16 cellular contexts compared by ENCODE assay signal in genomic region chr1:43352351-43352705, GRCh38. TPM values are rescaled to one million over a fixed set of nuclear protein-coding genes. Genes with fewer than 3 reads are reported as not detected.
"Had no signal": no experiment of that assay in that cellular context is flagged by ENCODE, and none has a peak within 500 bp of the region (broad histone marks: within the 10 kb centered on the region; RNA-seq: fewer than 3 reads in every experiment).

No MANE protein-coding gene starts in this region.

- H3K27me3 ChIP-seq: cardiac muscle cell, colonic mucosa, gastrocnemius medialis, spleen had no signal

- H3K27ac Mint-ChIP-seq: activated CD4-positive, alpha-beta T cell treated with anti-CD3 and anti-CD28 coated beads for 36 hours; activated naive CD4-positive, alpha-beta T cell treated with anti-CD3 and anti-CD28 coated beads, Interleukin-2, amount 10 ng/mL, durations not matched to agents 7 days and 5 days; activated T-helper 2 cell treated with anti-CD3 and anti-CD28 coated beads, Interferon-gamma antibody, Interleukin-2, Interleukin-4, amounts not matched to agents 10 μg/mL and 5 μg/mL and 100 μg/mL, durations not matched to agents 14 hours and 24 hours and 36 hours; stimulated activated naive CD8-positive, alpha-beta T cell treated with anti-CD3 and anti-CD28 coated beads, Interleukin-15, Interleukin-2, amounts not matched to agents 100 ng/mL and 50 ng/mL, for 24 hours had no signal

- H3K27me3 Mint-ChIP-seq: activated CD4-positive, alpha-beta T cell treated with anti-CD3 and anti-CD28 coated beads for 36 hours; activated naive CD4-positive, alpha-beta T cell treated with anti-CD3 and anti-CD28 coated beads, Interleukin-2, amount 10 ng/mL, durations not matched to agents 7 days and 5 days; stimulated activated naive CD8-positive, alpha-beta T cell treated with anti-CD3 and anti-CD28 coated beads, Interleukin-15, Interleukin-2, amounts not matched to agents 100 ng/mL and 50 ng/mL, for 24 hours had no signal

- H3K9me3 ChIP-seq: colonic mucosa, gastrocnemius medialis, spleen, thoracic aorta had no signal

- DNase-seq: activated CD4-positive, alpha-beta T cell treated with anti-CD3 and anti-CD28 coated beads for 36 hours; activated naive CD4-positive, alpha-beta T cell treated with anti-CD3 and anti-CD28 coated beads, Interleukin-2, amount 10 ng/mL, durations not matched to agents 7 days and 5 days; colonic mucosa; effector CD4-positive, alpha-beta T cell; gastrocnemius medialis; left ventricle myocardium superior; midbrain; occipital lobe; spleen; stimulated activated CD4-positive, alpha-beta T cell treated with anti-CD3 and anti-CD28 coated beads, Interleukin-2, amount 100 ng/mL, for 24 hours had no signal

- H3K9me3 Mint-ChIP-seq: activated naive CD4-positive, alpha-beta T cell treated with anti-CD3 and anti-CD28 coated beads, Interleukin-2, amount 10 ng/mL, durations not matched to agents 7 days and 5 days; activated T-helper 2 cell treated with anti-CD3 and anti-CD28 coated beads, Interferon-gamma antibody, Interleukin-2, Interleukin-4, amounts not matched to agents 10 μg/mL and 5 μg/mL and 100 μg/mL, durations not matched to agents 14 hours and 24 hours and 36 hours; stimulated activated naive CD8-positive, alpha-beta T cell treated with anti-CD3 and anti-CD28 coated beads, Interleukin-15, Interleukin-2, amounts not matched to agents 100 ng/mL and 50 ng/mL, for 24 hours had no signal

- H3K4me3 Mint-ChIP-seq: activated CD4-positive, alpha-beta T cell treated with anti-CD3 and anti-CD28 coated beads for 36 hours; activated naive CD4-positive, alpha-beta T cell treated with anti-CD3 and anti-CD28 coated beads, Interleukin-2, amount 10 ng/mL, durations not matched to agents 7 days and 5 days; stimulated activated naive CD8-positive, alpha-beta T cell treated with anti-CD3 and anti-CD28 coated beads, Interleukin-15, Interleukin-2, amounts not matched to agents 100 ng/mL and 50 ng/mL, for 24 hours had no signal

- H3K4me1 ChIP-seq: colonic mucosa had no signal

- H3K4me3 ChIP-seq: cardiac muscle cell, colonic mucosa, gastrocnemius medialis, spleen, thoracic aorta had no signal

- H3K27ac ChIP-seq: cardiac muscle cell, colonic mucosa, gastrocnemius medialis, spleen, thoracic aorta had no signal

- H3K36me3 ChIP-seq: cardiac muscle cell, colonic mucosa, gastrocnemius medialis, thoracic aorta had no signal

RNA-seq across cellular contexts. Expression of gene MPL, which starts 14.7 kb away (rescaled TPM):
- total RNA-seq: activated CD4-positive, alpha-beta T cell treated with anti-CD3 and anti-CD28 coated beads for 36 hours; activated T-helper 2 cell treated with anti-CD3 and anti-CD28 coated beads, Interferon-gamma antibody, Interleukin-2, Interleukin-4, amounts not matched to agents 10 μg/mL and 5 μg/mL and 100 μg/mL, durations not matched to agents 14 hours and 24 hours and 36 hours; cardiac muscle cell; gastrocnemius medialis; occipital lobe; pulmonary artery endothelial cell; thoracic aorta had no signal
- polyA plus RNA-seq: cardiac muscle cell, keratinocyte, spleen had no signal
